ENCODE assay signal across 21 cellular contexts in genomic region chr18:27144672-27145071, GRCh38. TPM values are rescaled to one million over a fixed set of nuclear protein-coding genes. Genes with fewer than 3 reads are reported as not detected.
DNase-seq lines count a peak whose midpoint lies in the region; ATAC-seq and TF ChIP-seq lines count a peak whose summit lies in the region.
"Had no signal": no experiment of that assay in that cellular context is flagged by ENCODE, and none has a peak within 500 bp of the region (broad histone marks: within the 10 kb centered on the region; RNA-seq: fewer than 3 reads in every experiment).

No MANE protein-coding gene starts in this region.

- intact Hi-C loops in heart left ventricle (cut with DNase I): loop anchor here in 4 of 10 donors (5.0 to 10.0 kb wide), 2 partner anchors 87 to 90 kb away; no protein-coding TSS in a partner anchor

- ATAC-seq in heart left ventricle: peak in 1 of 4 donors; percentile 51

- no peaks in the 10 kb centered on the region for H3K4me1 Mint-ChIP-seq in activated naive CD4-positive, alpha-beta T cell treated with anti-CD3 and anti-CD28 coated beads, Interleukin-2, amount 10 ng/mL, durations not matched to agents 7 days and 5 days

- no peaks in the 10 kb centered on the region for H3K27me3 Mint-ChIP-seq in activated naive CD4-positive, alpha-beta T cell treated with anti-CD3 and anti-CD28 coated beads, Interleukin-2, amount 10 ng/mL, durations not matched to agents 7 days and 5 days

- H3K27me3 ChIP-seq in heart left ventricle: no peaks in the 10 kb centered on the region
- H3K27me3 ChIP-seq in right atrium auricular region: no peaks in the 10 kb centered on the region

- H3K27ac ChIP-seq in heart left ventricle (peak overlapping the region in 8 of 12 donors; percentile 48 to 79 (median 62)), right atrium auricular region (no peak overlapping the region)
- H3K27ac ChIP-seq: GM23248, RWPE1, SK-N-MC had no signal

- peaks cover 14% of the 10 kb centered on the region for H3K9me3 Mint-ChIP-seq in activated naive CD4-positive, alpha-beta T cell treated with anti-CD3 and anti-CD28 coated beads, Interleukin-2, amount 10 ng/mL, durations not matched to agents 7 days and 5 days

- TF ChIP-seq CTCF in heart left ventricle (IDR thresholded peaks at IDR 0.05) (no peak), right atrium auricular region (IDR thresholded peaks at IDR 0.05) (no peak)

- H3K4me3 ChIP-seq in heart left ventricle (no peak overlapping the region), right atrium auricular region (no peak overlapping the region)
- H3K4me3 ChIP-seq: GM23248, SK-N-MC had no signal

- CTCF ChIA-PET in activated naive CD4-positive, alpha-beta T cell treated with anti-CD3 and anti-CD28 coated beads, Interleukin-2, amount 10 ng/mL, durations not matched to agents 7 days and 5 days (lab: Charles Lee): no interaction called here

- H3K36me3 Mint-ChIP-seq in activated naive CD4-positive, alpha-beta T cell treated with anti-CD3 and anti-CD28 coated beads, Interleukin-2, amount 10 ng/mL, durations not matched to agents 7 days and 5 days: no peaks in the 10 kb centered on the region

- peaks cover 0 to 9% (median 0%) of the 10 kb centered on the region in 12 donors for H3K4me1 ChIP-seq in heart left ventricle
- H3K4me1 ChIP-seq in right atrium auricular region: peaks cover 0 to 9% of the 10 kb centered on the region in 2 donors

- no peak for TF ChIP-seq POLR2A in heart left ventricle (IDR thresholded peaks at IDR 0.05)

- H3K36me3 ChIP-seq in heart left ventricle (no peaks in the 10 kb centered on the region), right atrium auricular region (no peaks in the 10 kb centered on the region)

- H3K27ac Mint-ChIP-seq in activated naive CD4-positive, alpha-beta T cell treated with anti-CD3 and anti-CD28 coated beads, Interleukin-2, amount 10 ng/mL, durations not matched to agents 7 days and 5 days: no peak overlapping the region

- DNase-seq in heart left ventricle: no peak
- DNase-seq in right atrium auricular region (ENCODE audit: low spot score): no peak
- peak; percentile 68 for DNase-seq in M059J (ENCODE audit: low read depth)
- DNase-seq in glomerular visceral epithelial cell (ENCODE audit: extremely low spot score): peak; percentile 44
- peak; percentile 52 for DNase-seq in renal cortical epithelial cell (ENCODE audit: low read depth)
- no peak for DNase-seq in activated naive CD4-positive, alpha-beta T cell (lab: John Stamatoyannopoulos, UW)
- no peak for DNase-seq in activated naive CD4-positive, alpha-beta T cell treated with anti-CD3 and anti-CD28 coated beads, Interleukin-2, amount 10 ng/mL, durations not matched to agents 7 days and 5 days
- DNase-seq: DMS153, GM23248, H7, Karpas-422, NCI-H1092 treated with DMSO at 0.1 percent for 48 hours, NCI-H1436, NCI-H187 treated with DMSO at 0.1 percent for 48 hours, NCI-H524, SIG-M5 had no signal

- H3K4me3 Mint-ChIP-seq in activated naive CD4-positive, alpha-beta T cell treated with anti-CD3 and anti-CD28 coated beads, Interleukin-2, amount 10 ng/mL, durations not matched to agents 7 days and 5 days: no peak overlapping the region

- H3K9me3 ChIP-seq in heart left ventricle (peaks cover 0 to 17% (median 2%) of the 10 kb centered on the region in 12 donors), right atrium auricular region (peaks cover 0 to 7% of the 10 kb centered on the region in 2 donors)

- WGBS in heart left ventricle, 4 donors: 64 to 75% (median 71%) methylated on average over 3 of the region's 3 CpGs

RNA-seq across cellular contexts. Expression of gene CHST9, which starts 40.4 kb away (rescaled TPM):
- total RNA-seq in heart left ventricle (10 to 100 TPM in 3 of 9 donors, 1 to 10 TPM in 5, under 1 TPM in 1; 0.37 to 20.2 (median 4.8) TPM), right atrium auricular region (1 to 10 TPM in 1 of 2 donors, under 1 TPM in 1; 0.90 to 1.3 TPM), renal cortical epithelial cell (4.5 and 44.3 TPM in 2 replicates)
- 1 to 10 TPM in 1 of 2 donors, under 1 TPM in 1; 0.03 to 2.4 TPM for polyA plus RNA-seq in heart left ventricle
- total RNA-seq in M059J (2014; rRNA removed; shearing (Covaris generic)): not detected in 2 replicates
- total RNA-seq: A172, GM23248, HT-29 had no signal
- polyA plus RNA-seq: BJ, GM23248 had no signal

Comparison
In these comparisons a context has a peak if more than half of its experiments do, and no peak if none do; other contexts are left out.
1. H3K27ac ChIP-seq: peak in heart left ventricle (8 of 12); none in right atrium auricular region (0 of 2).
2. DNase-seq: peak in M059J (single experiment), glomerular visceral epithelial cell (single experiment) and renal cortical epithelial cell (single experiment); none in heart left ventricle (0 of 5), right atrium auricular region (single experiment), activated naive CD4-positive, alpha-beta T cell (0 of 4) and activated naive CD4-positive, alpha-beta T cell treated with anti-CD3 and anti-CD28 coated beads, Interleukin-2, amount 10 ng/mL, durations not matched to agents 7 days and 5 days (single experiment).